23 cellular contexts compared by ENCODE assay signal in genomic region chr2:241956521-241957110, GRCh38.
DNase-seq lines count a peak whose midpoint lies in the region; ATAC-seq and TF ChIP-seq lines count a peak whose summit lies in the region.
"Had no signal": no experiment of that assay in that cellular context is flagged by ENCODE, and none has a peak within 500 bp of the region (broad histone marks: within the 10 kb centered on the region; RNA-seq: fewer than 3 reads in every experiment).

No MANE protein-coding gene starts in this region.

- no peak for TF ChIP-seq CTCF in neural progenitor cell (IDR thresholded peaks at IDR 0.05)

- no peaks in the 10 kb centered on the region for H3F3A ChIP-seq in neural progenitor cell (ENCODE audit: low read depth)

- no peak overlapping the region for H3K4me3 Mint-ChIP-seq in activated T-cell treated with anti-CD3 and anti-CD28 coated beads, Interleukin-2, amount 50 U/mL, for 24 hours
- no peak overlapping the region for H3K4me3 Mint-ChIP-seq in activated naive CD8-positive, alpha-beta T cell treated with anti-CD3 and anti-CD28 coated beads, Interleukin-2, amount 50 U/mL, for 24 hours
- H3K4me3 Mint-ChIP-seq in neural progenitor cell: no peak overlapping the region
- H3K4me3 Mint-ChIP-seq in stimulated activated effector memory CD8-positive, alpha-beta T cell treated with anti-CD3 and anti-CD28 coated beads, Interleukin-12 subunit alpha, Interleukin-12 subunit beta, amount 100 ng/mL, for 72 hours: no peak overlapping the region
- H3K4me3 Mint-ChIP-seq: CD14-positive monocyte; CD8-positive, alpha-beta memory T cell had no signal

- no peak overlapping the region for H3K4me3 ChIP-seq in neural progenitor cell

- H2AFZ ChIP-seq in neural progenitor cell (replicated peaks): no peak overlapping the region

- no peak overlapping the region for H3K9ac ChIP-seq in neural progenitor cell

- H3K9me3 Mint-ChIP-seq in activated T-cell treated with anti-CD3 and anti-CD28 coated beads, Interleukin-2, amount 50 U/mL, for 24 hours: no peaks in the 10 kb centered on the region
- no peaks in the 10 kb centered on the region for H3K9me3 Mint-ChIP-seq in activated naive CD8-positive, alpha-beta T cell treated with anti-CD3 and anti-CD28 coated beads, Interleukin-2, amount 50 U/mL, for 24 hours
- H3K9me3 Mint-ChIP-seq in neural progenitor cell: no peaks in the 10 kb centered on the region
- no peaks in the 10 kb centered on the region for H3K9me3 Mint-ChIP-seq in stimulated activated effector memory CD8-positive, alpha-beta T cell treated with anti-CD3 and anti-CD28 coated beads, Interleukin-12 subunit alpha, Interleukin-12 subunit beta, amount 100 ng/mL, for 72 hours
- H3K9me3 Mint-ChIP-seq: CD8-positive, alpha-beta memory T cell had no signal

- H3K27me3 Mint-ChIP-seq in activated T-cell treated with anti-CD3 and anti-CD28 coated beads, Interleukin-2, amount 50 U/mL, for 24 hours: no peaks in the 10 kb centered on the region
- no peaks in the 10 kb centered on the region for H3K27me3 Mint-ChIP-seq in activated naive CD8-positive, alpha-beta T cell treated with anti-CD3 and anti-CD28 coated beads, Interleukin-2, amount 50 U/mL, for 24 hours
- H3K27me3 Mint-ChIP-seq in neural progenitor cell (ENCODE audit: insufficient read depth, low read depth): peaks cover 5% of the 10 kb centered on the region
- H3K27me3 Mint-ChIP-seq: CD8-positive, alpha-beta memory T cell had no signal

- no peaks in the 10 kb centered on the region for H3K79me2 ChIP-seq in neural progenitor cell (ENCODE audit: low read depth)

- H3K4me2 ChIP-seq in neural progenitor cell: no peak overlapping the region

- no peak for DNase-seq in activated T-cell treated with anti-CD3 and anti-CD28 coated beads, Interleukin-2, amount 50 U/mL, for 24 hours
- DNase-seq in activated T-cell treated with anti-CD3 and anti-CD28 coated beads, Interleukin-2, amount 50 U/mL, for 48 hours: no peak
- no peak for DNase-seq in activated naive CD8-positive, alpha-beta T cell treated with anti-CD3 and anti-CD28 coated beads, Interleukin-2, amount 50 U/mL, for 24 hours
- DNase-seq in neural progenitor cell (ENCODE audit: low spot score) (no peak), NCI-H2171 (lab: John Stamatoyannopoulos, UW) (no peak), NCI-H2196 (lab: John Stamatoyannopoulos, UW; ENCODE audit: unreplicated experiment) (no peak)
- no peak for DNase-seq in stimulated activated effector memory CD8-positive, alpha-beta T cell treated with anti-CD3 and anti-CD28 coated beads, Interleukin-12 subunit alpha, Interleukin-12 subunit beta, amount 100 ng/mL, for 72 hours (ENCODE audit: low spot score in 2 of 2)
- DNase-seq: BE2C; CD8-positive, alpha-beta memory T cell; DMS 273 treated with DMSO at 0.1 percent for 48 hours; DMS79 treated with DMSO at 0.1 percent for 48 hours; GF-D8; H7; Karpas-422; NCI-H1092; NCI-H1436; NCI-H187 treated with DMSO at 0.1 percent for 48 hours; NCI-H446; NCI-H524 treated with DMSO at 0.1 percent for 48 hours; NCI-H774 had no signal

- no peak overlapping the region for H3K27ac ChIP-seq in neural progenitor cell
- H3K27ac ChIP-seq: 22Rv1 had no signal

- H3K36me3 ChIP-seq in neural progenitor cell: no peaks in the 10 kb centered on the region
- H3K36me3 ChIP-seq: BE2C had no signal

- H3K36me3 Mint-ChIP-seq in activated T-cell treated with anti-CD3 and anti-CD28 coated beads, Interleukin-2, amount 50 U/mL, for 24 hours (ENCODE audit: low read depth): peaks cover 10% of the 10 kb centered on the region
- peaks cover 2% of the 10 kb centered on the region for H3K36me3 Mint-ChIP-seq in activated naive CD8-positive, alpha-beta T cell treated with anti-CD3 and anti-CD28 coated beads, Interleukin-2, amount 50 U/mL, for 24 hours (ENCODE audit: low read depth)
- no peaks in the 10 kb centered on the region for H3K36me3 Mint-ChIP-seq in neural progenitor cell
- H3K36me3 Mint-ChIP-seq in stimulated activated effector memory CD8-positive, alpha-beta T cell treated with anti-CD3 and anti-CD28 coated beads, Interleukin-12 subunit alpha, Interleukin-12 subunit beta, amount 100 ng/mL, for 72 hours: no peaks in the 10 kb centered on the region

- H3K4me1 ChIP-seq in neural progenitor cell: no peaks in the 10 kb centered on the region
- H3K4me1 ChIP-seq: BE2C had no signal

- no peaks in the 10 kb centered on the region for H3K9me3 ChIP-seq in neural progenitor cell (ENCODE audit: low read depth)
- H3K9me3 ChIP-seq: BE2C had no signal

- no peaks in the 10 kb centered on the region for H3K4me1 Mint-ChIP-seq in activated T-cell treated with anti-CD3 and anti-CD28 coated beads, Interleukin-2, amount 50 U/mL, for 24 hours (ENCODE audit: low read depth)
- no peaks in the 10 kb centered on the region for H3K4me1 Mint-ChIP-seq in activated naive CD8-positive, alpha-beta T cell treated with anti-CD3 and anti-CD28 coated beads, Interleukin-2, amount 50 U/mL, for 24 hours
- no peaks in the 10 kb centered on the region for H3K4me1 Mint-ChIP-seq in neural progenitor cell
- H3K4me1 Mint-ChIP-seq in stimulated activated effector memory CD8-positive, alpha-beta T cell treated with anti-CD3 and anti-CD28 coated beads, Interleukin-12 subunit alpha, Interleukin-12 subunit beta, amount 100 ng/mL, for 72 hours: peaks cover 6% of the 10 kb centered on the region

- peak overlapping the region; percentile 5 for H3K27ac Mint-ChIP-seq in activated T-cell treated with anti-CD3 and anti-CD28 coated beads, Interleukin-2, amount 50 U/mL, for 24 hours
- peak overlapping the region; percentile 19 for H3K27ac Mint-ChIP-seq in activated naive CD8-positive, alpha-beta T cell treated with anti-CD3 and anti-CD28 coated beads, Interleukin-2, amount 50 U/mL, for 24 hours
- H3K27ac Mint-ChIP-seq in neural progenitor cell: peak overlapping the region; percentile 36
- H3K27ac Mint-ChIP-seq in stimulated activated effector memory CD8-positive, alpha-beta T cell treated with anti-CD3 and anti-CD28 coated beads, Interleukin-12 subunit alpha, Interleukin-12 subunit beta, amount 100 ng/mL, for 72 hours: peak overlapping the region; percentile 56

- no peaks in the 10 kb centered on the region for H4K20me1 ChIP-seq in neural progenitor cell (ENCODE audit: low read depth)

- ATAC-seq in activated naive CD8-positive, alpha-beta T cell treated with anti-CD3 and anti-CD28 coated beads, Interleukin-2, amount 50 U/mL, for 24 hours: no peak
- no peak for ATAC-seq in stimulated activated effector memory CD8-positive, alpha-beta T cell treated with anti-CD3 and anti-CD28 coated beads, Interleukin-12 subunit alpha, Interleukin-12 subunit beta, amount 100 ng/mL, for 72 hours
- ATAC-seq in GM19035 (IDR thresholded peaks at IDR 0.05; ENCODE audit: unreplicated experiment): no peak

- no peaks in the 10 kb centered on the region for H3K27me3 ChIP-seq in neural progenitor cell
- H3K27me3 ChIP-seq: BE2C had no signal

Comparison
In these comparisons a context has a peak if more than half of its experiments do, and no peak if none do; other contexts are left out.
1. H3K27ac Mint-ChIP-seq: peak in every context shown above with its lines; median percentile 56 in stimulated activated effector memory CD8-positive, alpha-beta T cell treated with anti-CD3 and anti-CD28 coated beads, Interleukin-12 subunit alpha, Interleukin-12 subunit beta, amount 100 ng/mL, for 72 hours; 36 in neural progenitor cell; 19 in activated naive CD8-positive, alpha-beta T cell treated with anti-CD3 and anti-CD28 coated beads, Interleukin-2, amount 50 U/mL, for 24 hours; 5 in activated T-cell treated with anti-CD3 and anti-CD28 coated beads, Interleukin-2, amount 50 U/mL, for 24 hours.